ENCODE assay signal across 13 cellular contexts in the genomic region with DNA sequence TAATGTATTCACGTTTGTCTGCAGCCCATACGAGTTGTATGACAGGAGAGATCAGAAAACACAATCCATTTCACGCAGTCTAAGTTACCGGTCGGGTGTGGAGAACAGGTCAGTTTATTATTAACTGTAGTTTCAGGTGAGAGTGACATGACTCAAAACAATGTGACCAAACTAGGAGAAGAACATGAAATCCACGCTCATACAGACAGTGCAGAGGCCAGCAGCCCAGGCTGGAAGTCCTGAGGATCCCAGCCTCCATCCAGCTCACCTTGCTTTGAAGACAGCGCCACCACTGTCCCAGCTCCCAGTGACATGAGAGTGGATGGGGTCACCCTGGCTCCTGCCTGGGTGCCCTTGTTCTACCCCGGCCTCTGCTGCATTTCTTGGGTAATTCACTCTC. TPM values are rescaled to one million over a fixed set of nuclear protein-coding genes. Genes with fewer than 3 reads are reported as not detected.
DNase-seq lines count a peak whose midpoint lies in the region; ATAC-seq and TF ChIP-seq lines count a peak whose summit lies in the region.
"Had no signal": no experiment of that assay in that cellular context is flagged by ENCODE, and none has a peak within 500 bp of the region (broad histone marks: within the 10 kb centered on the region; RNA-seq: fewer than 3 reads in every experiment).

No MANE protein-coding gene starts in this region.

- no peak overlapping the region for H3K4me3 ChIP-seq in upper lobe of left lung
- H3K4me3 ChIP-seq in esophagus squamous epithelium: no peak overlapping the region
- H3K4me3 ChIP-seq: right atrium auricular region had no signal

- no peak overlapping the region for H3K27ac ChIP-seq in upper lobe of left lung
- H3K27ac ChIP-seq in esophagus squamous epithelium: no peak overlapping the region
- H3K27ac ChIP-seq: right atrium auricular region had no signal

- no peaks in the 10 kb centered on the region for H3K27me3 ChIP-seq in upper lobe of left lung
- peaks cover 0 to 10% (median 0%) of the 10 kb centered on the region in 4 donors for H3K27me3 ChIP-seq in esophagus squamous epithelium
- H3K27me3 ChIP-seq: right atrium auricular region had no signal

- no peak for TF ChIP-seq POLR2A in upper lobe of left lung (IDR thresholded peaks at IDR 0.05)
- no peak for TF ChIP-seq POLR2A in esophagus squamous epithelium (IDR thresholded peaks at IDR 0.05)

- DNase-seq in upper lobe of left lung (no peak), esophagus squamous epithelium (lab: John Stamatoyannopoulos, UW) (no peak), T-helper 1 cell (no peak)
- DNase-seq: activated CD4-positive, alpha-beta T cell treated with anti-CD3 and anti-CD28 coated beads for 48 hours; NCI-H187; SK-N-SH; substantia nigra had no signal

- TF ChIP-seq EP300 in upper lobe of left lung (IDR thresholded peaks at IDR 0.05): no peak

- no peaks in the 10 kb centered on the region for H3K4me1 ChIP-seq in upper lobe of left lung
- no peaks in the 10 kb centered on the region for H3K4me1 ChIP-seq in esophagus squamous epithelium
- H3K4me1 ChIP-seq: right atrium auricular region had no signal

- TF ChIP-seq CTCF in upper lobe of left lung (IDR thresholded peaks at IDR 0.05) (no peak), esophagus squamous epithelium (IDR thresholded peaks at IDR 0.05) (no peak)

- ATAC-seq in GM19324 (IDR thresholded peaks at IDR 0.05; ENCODE audit: low FRiP score, unreplicated experiment) (peak; percentile 81), HG03159 (IDR thresholded peaks at IDR 0.05; ENCODE audit: unreplicated experiment) (peak; percentile 79), esophagus mucosa (peak; percentile 13), upper lobe of left lung (ENCODE audit: low FRiP score in 2 of 2) (peak; percentile 28 to 67), SK-N-SH treated with all-trans-retinoic acid at 6 μM for 48 hours (no peak; the same call in 1 of the 3 replicates)
- ATAC-seq: CD8-positive, alpha-beta T cell had no signal

- intact Hi-C loops in esophagus squamous epithelium (cut with DNase I): no loop called here

- WGBS in upper lobe of left lung, 2 donors: 86 to 91% methylated on average over 8 of the region's 8 CpGs
- WGBS in esophagus squamous epithelium, 2 donors: 80 to 89% methylated on average over 8 of the region's 8 CpGs

- H3K36me3 ChIP-seq in upper lobe of left lung (no peaks in the 10 kb centered on the region), esophagus squamous epithelium (no peaks in the 10 kb centered on the region)
- H3K36me3 ChIP-seq: right atrium auricular region had no signal

- H3K9me3 ChIP-seq in upper lobe of left lung: no peaks in the 10 kb centered on the region
- no peaks in the 10 kb centered on the region for H3K9me3 ChIP-seq in esophagus squamous epithelium
- H3K9me3 ChIP-seq: right atrium auricular region, SK-N-SH had no signal

TF ChIP-seq in SK-N-SH treated with all-trans-retinoic acid at 6 μM for 48 hours, 23 proteins besides CTCF, POLR2A, EP300 and RAD21:
- TF ChIP-seq ISL1 (CRISPR knock-in tag; IDR thresholded peaks at IDR 0.05) (no peak), ZFP3 (CRISPR knock-in tag; IDR thresholded peaks at IDR 0.05) (no peak), BACH2 (CRISPR knock-in tag; IDR thresholded peaks at IDR 0.05; ENCODE audit: borderline replicate concordance) (no peak), TOX (CRISPR knock-in tag; IDR thresholded peaks at IDR 0.05; ENCODE audit: borderline replicate concordance) (no peak), PPARA (CRISPR knock-in tag; IDR thresholded peaks at IDR 0.05; ENCODE audit: borderline replicate concordance) (no peak), ESRRG (CRISPR knock-in tag; IDR thresholded peaks at IDR 0.05) (no peak), SNAI2 (CRISPR knock-in tag; IDR thresholded peaks at IDR 0.05) (no peak), ZNF8 (CRISPR knock-in tag; IDR thresholded peaks at IDR 0.05) (no peak), ZNF565 (CRISPR knock-in tag; conservative IDR thresholded peaks at IDR 0.05; ENCODE audit: low read depth) (no peak), ARNTL (CRISPR knock-in tag; IDR thresholded peaks at IDR 0.05; ENCODE audit: borderline replicate concordance, low read depth) (no peak), GLIS3 (CRISPR knock-in tag; IDR thresholded peaks at IDR 0.05) (no peak), RARB (CRISPR knock-in tag; IDR thresholded peaks at IDR 0.05) (no peak), CSDC2 (CRISPR knock-in tag; IDR thresholded peaks at IDR 0.05) (no peak), TCF4 (CRISPR knock-in tag; IDR thresholded peaks at IDR 0.05; ENCODE audit: borderline replicate concordance) (no peak), OSR1 (CRISPR knock-in tag; IDR thresholded peaks at IDR 0.05) (no peak), ZFP30 (CRISPR knock-in tag; IDR thresholded peaks at IDR 0.05) (no peak)
- TF ChIP-seq, protein P1, sequence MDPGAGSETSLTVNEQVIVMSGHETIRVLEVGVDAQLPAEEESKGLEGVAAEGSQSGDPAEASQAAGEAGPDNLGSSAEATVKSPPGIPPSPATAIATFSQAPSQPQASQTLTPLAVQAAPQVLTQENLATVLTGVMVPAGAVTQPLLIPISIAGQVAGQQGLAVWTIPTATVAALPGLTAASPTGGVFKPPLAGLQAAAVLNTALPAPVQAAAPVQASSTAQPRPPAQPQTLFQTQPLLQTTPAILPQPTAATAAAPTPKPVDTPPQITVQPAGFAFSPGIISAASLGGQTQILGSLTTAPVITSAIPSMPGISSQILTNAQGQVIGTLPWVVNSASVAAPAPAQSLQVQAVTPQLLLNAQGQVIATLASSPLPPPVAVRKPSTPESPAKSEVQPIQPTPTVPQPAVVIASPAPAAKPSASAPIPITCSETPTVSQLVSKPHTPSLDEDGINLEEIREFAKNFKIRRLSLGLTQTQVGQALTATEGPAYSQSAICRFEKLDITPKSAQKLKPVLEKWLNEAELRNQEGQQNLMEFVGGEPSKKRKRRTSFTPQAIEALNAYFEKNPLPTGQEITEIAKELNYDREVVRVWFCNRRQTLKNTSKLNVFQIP (CRISPR knock-in tag; IDR thresholded peaks at IDR 0.05; ENCODE audit: borderline replicate concordance, low read depth): no peak
- TF ChIP-seq, protein P2, sequence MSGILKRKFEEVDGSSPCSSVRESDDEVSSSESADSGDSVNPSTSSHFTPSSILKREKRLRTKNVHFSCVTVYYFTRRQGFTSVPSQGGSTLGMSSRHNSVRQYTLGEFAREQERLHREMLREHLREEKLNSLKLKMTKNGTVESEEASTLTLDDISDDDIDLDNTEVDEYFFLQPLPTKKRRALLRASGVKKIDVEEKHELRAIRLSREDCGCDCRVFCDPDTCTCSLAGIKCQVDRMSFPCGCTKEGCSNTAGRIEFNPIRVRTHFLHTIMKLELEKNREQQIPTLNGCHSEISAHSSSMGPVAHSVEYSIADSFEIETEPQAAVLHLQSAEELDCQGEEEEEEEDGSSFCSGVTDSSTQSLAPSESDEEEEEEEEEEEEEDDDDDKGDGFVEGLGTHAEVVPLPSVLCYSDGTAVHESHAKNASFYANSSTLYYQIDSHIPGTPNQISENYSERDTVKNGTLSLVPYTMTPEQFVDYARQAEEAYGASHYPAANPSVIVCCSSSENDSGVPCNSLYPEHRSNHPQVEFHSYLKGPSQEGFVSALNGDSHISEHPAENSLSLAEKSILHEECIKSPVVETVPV (CRISPR knock-in tag; IDR thresholded peaks at IDR 0.05): no peak
- TF ChIP-seq, protein P3, sequence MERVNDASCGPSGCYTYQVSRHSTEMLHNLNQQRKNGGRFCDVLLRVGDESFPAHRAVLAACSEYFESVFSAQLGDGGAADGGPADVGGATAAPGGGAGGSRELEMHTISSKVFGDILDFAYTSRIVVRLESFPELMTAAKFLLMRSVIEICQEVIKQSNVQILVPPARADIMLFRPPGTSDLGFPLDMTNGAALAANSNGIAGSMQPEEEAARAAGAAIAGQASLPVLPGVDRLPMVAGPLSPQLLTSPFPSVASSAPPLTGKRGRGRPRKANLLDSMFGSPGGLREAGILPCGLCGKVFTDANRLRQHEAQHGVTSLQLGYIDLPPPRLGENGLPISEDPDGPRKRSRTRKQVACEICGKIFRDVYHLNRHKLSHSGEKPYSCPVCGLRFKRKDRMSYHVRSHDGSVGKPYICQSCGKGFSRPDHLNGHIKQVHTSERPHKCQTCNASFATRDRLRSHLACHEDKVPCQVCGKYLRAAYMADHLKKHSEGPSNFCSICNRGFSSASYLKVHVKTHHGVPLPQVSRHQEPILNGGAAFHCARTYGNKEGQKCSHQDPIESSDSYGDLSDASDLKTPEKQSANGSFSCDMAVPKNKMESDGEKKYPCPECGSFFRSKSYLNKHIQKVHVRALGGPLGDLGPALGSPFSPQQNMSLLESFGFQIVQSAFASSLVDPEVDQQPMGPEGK (CRISPR knock-in tag; IDR thresholded peaks at IDR 0.05; ENCODE audit: borderline replicate concordance): no peak
- TF ChIP-seq, protein P4, sequence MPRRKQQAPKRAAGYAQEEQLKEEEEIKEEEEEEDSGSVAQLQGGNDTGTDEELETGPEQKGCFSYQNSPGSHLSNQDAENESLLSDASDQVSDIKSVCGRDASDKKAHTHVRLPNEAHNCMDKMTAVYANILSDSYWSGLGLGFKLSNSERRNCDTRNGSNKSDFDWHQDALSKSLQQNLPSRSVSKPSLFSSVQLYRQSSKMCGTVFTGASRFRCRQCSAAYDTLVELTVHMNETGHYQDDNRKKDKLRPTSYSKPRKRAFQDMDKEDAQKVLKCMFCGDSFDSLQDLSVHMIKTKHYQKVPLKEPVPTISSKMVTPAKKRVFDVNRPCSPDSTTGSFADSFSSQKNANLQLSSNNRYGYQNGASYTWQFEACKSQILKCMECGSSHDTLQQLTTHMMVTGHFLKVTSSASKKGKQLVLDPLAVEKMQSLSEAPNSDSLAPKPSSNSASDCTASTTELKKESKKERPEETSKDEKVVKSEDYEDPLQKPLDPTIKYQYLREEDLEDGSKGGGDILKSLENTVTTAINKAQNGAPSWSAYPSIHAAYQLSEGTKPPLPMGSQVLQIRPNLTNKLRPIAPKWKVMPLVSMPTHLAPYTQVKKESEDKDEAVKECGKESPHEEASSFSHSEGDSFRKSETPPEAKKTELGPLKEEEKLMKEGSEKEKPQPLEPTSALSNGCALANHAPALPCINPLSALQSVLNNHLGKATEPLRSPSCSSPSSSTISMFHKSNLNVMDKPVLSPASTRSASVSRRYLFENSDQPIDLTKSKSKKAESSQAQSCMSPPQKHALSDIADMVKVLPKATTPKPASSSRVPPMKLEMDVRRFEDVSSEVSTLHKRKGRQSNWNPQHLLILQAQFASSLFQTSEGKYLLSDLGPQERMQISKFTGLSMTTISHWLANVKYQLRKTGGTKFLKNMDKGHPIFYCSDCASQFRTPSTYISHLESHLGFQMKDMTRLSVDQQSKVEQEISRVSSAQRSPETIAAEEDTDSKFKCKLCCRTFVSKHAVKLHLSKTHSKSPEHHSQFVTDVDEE (CRISPR knock-in tag; IDR thresholded peaks at IDR 0.05): no peak

RNA-seq across cellular contexts. Expression of a gene that starts 19.7 kb away (rescaled TPM):
- total RNA-seq in esophagus mucosa (16.7 TPM), upper lobe of left lung (100 to 1,000 TPM; 159 to 285 (median 260) TPM), esophagus squamous epithelium (10 to 100 TPM in 3 of 4 donors, 1 to 10 TPM in 1; 9.6 to 20.0 (median 16.1) TPM)
